In genomic region chr4:153710681-153711080, GRCh38 we compare ENCODE assay signal across 9 cellular contexts. TPM values are rescaled to one million over a fixed set of nuclear protein-coding genes. Genes with fewer than 3 reads are reported as not detected.
"Had no signal": no experiment of that assay in that cellular context is flagged by ENCODE, and none has a peak within 500 bp of the region (broad histone marks: within the 10 kb centered on the region; RNA-seq: fewer than 3 reads in every experiment).

No MANE protein-coding gene starts in this region.

- H3K4me3 ChIP-seq: GM12878 had no signal

- DNase-seq: GDM1, GF-D8 had no signal

- FAIRE-seq: G401.6, GM12878, GM12891, GM12892, GM18507, GM19239 had no signal

RNA-seq across cellular contexts. Expression of gene TLR2, which starts 26.6 kb away (rescaled TPM):
- total RNA-seq: G401 had no signal

RNA-seq across cellular contexts. Expression of gene RNF175, which starts 49.1 kb away (rescaled TPM):
- total RNA-seq: G401, GM12878 had no signal
- polyA plus RNA-seq: GM12878 had no signal
